In genomic region chr19:48637948-48638830, GRCh38 we compare ENCODE assay signal across 8 cellular contexts. TPM values are rescaled to one million over a fixed set of nuclear protein-coding genes. Genes with fewer than 3 reads are reported as not detected.
A peak's percentile ranks its signal among the peaks of the same experiment; 100 is the strongest.
DNase-seq lines count a peak whose midpoint lies in the region; ATAC-seq and TF ChIP-seq lines count a peak whose summit lies in the region.

No MANE protein-coding gene starts in this region.

- ATAC-seq in HG02610 (IDR thresholded peaks at IDR 0.05; ENCODE audit: unreplicated experiment) (peak; percentile 2), heart right ventricle (peak; percentile 36 to 65 (median 54))

- H3K4me3 ChIP-seq in adrenal gland (peak overlapping the region in 2 of 4 donors; percentile 29 to 70), heart right ventricle (peak overlapping the region in 9 of 10 donors; percentile 60 to 92 (median 76))

- H3K9me3 ChIP-seq in adrenal gland (replicated peaks in 1 of 3) (no peaks in the 10 kb centered on the region), heart right ventricle (no peaks in the 10 kb centered on the region)

- H3K4me1 ChIP-seq in adrenal gland (replicated peaks in 1 of 2) (peaks cover 27 to 39% of the 10 kb centered on the region in 2 donors), heart right ventricle (peaks cover 18 to 48% (median 32%) of the 10 kb centered on the region in 9 donors)

- TF ChIP-seq POLR2A in adrenal gland (IDR thresholded peaks at IDR 0.05), result peak; percentile 51 to 88

- DNase-seq in GF-D8 (lab: John Stamatoyannopoulos, UW) (peak; percentile 79), NCI-H1105 treated with DMSO at 0.1 percent for 48 hours (lab: John Stamatoyannopoulos, UW) (peak; percentile 87), SW 1271 (lab: John Stamatoyannopoulos, UW) (peak; percentile 51 to 86), adrenal gland (peak; percentile 88 to 97 (median 94)), heart right ventricle (peak; percentile 72 to 92), posterior vena cava (ENCODE audit: low spot score) (peak; percentile 91), mesenteric fat pad (ENCODE audit: low spot score) (no peak)

- H3K27ac ChIP-seq in adrenal gland (peak overlapping the region; percentile 88 to 98 (median 96)), heart right ventricle (peak overlapping the region; percentile 90 to 98 (median 96))

- intact Hi-C loops in adrenal gland (cut with DNase I), result no loop called here
- intact Hi-C loops in heart right ventricle (cut with DNase I), result loop anchor here in 3 of 10 donors (5.0 to 10.0 kb wide), 2 partner anchors 327 to 519 kb away; partner anchors contain the start of genes FTL (in 2 of the 3), HRC (in 1 of the 3) and TRPM4 (in 1 of the 3)
- intact Hi-C loops in posterior vena cava (cut with DNase I), result no loop called here

- WGBS in adrenal gland, 4 donors, result 6 to 10% (median 8%) methylated on average over 16 to 29 of the region's 29 CpGs
- 9 to 10% methylated on average over 29 of the region's 29 CpGs for WGBS in heart right ventricle, 2 donors

- H3K36me3 ChIP-seq in adrenal gland (replicated peaks in 1 of 2) (no peaks in the 10 kb centered on the region), heart right ventricle (peaks cover 0 to 4% (median 0%) of the 10 kb centered on the region in 9 donors)

- no peaks in the 10 kb centered on the region for H3K27me3 ChIP-seq in adrenal gland
- no peaks in the 10 kb centered on the region for H3K27me3 ChIP-seq in heart right ventricle

- TF ChIP-seq CTCF in adrenal gland (IDR thresholded peaks at IDR 0.05), result peak in 4 of 6 experiments; percentile 11 to 42 (median 34)
- peak in 1 of 9 donors; percentile 8 for TF ChIP-seq CTCF in heart right ventricle (IDR thresholded peaks at IDR 0.05)

RNA-seq across cellular contexts. Expression of gene DBP, which starts 1.0 kb away (rescaled TPM):
- total RNA-seq in adrenal gland (10 to 100 TPM; 30.1 to 78.3 (median 56.8) TPM), heart right ventricle (10 to 100 TPM in 8 of 10 donors, 1 to 10 TPM in 2; 2.4 to 30.0 (median 12.8) TPM), posterior vena cava (1 to 10 TPM; 1.8 to 3.6 TPM), mesenteric fat pad (1.4 TPM)
- polyA plus RNA-seq in adrenal gland (10 to 100 TPM; 11.5 to 80.6 (median 57.9) TPM), heart right ventricle (10 to 100 TPM in 1 of 2 donors, 1 to 10 TPM in 1; 5.8 to 11.6 TPM)

RNA-seq across cellular contexts. Expression of gene CA11, which starts 7.8 kb away (rescaled TPM):
- total RNA-seq in adrenal gland (10 to 100 TPM in 7 of 8 donors, 1 to 10 TPM in 1; 6.0 to 44.2 (median 23.7) TPM), heart right ventricle (1 to 10 TPM; 1.8 to 9.6 (median 3.8) TPM), posterior vena cava (1 to 10 TPM; 4.8 to 5.7 TPM), mesenteric fat pad (3.3 TPM)
- polyA plus RNA-seq in adrenal gland (100 to 1,000 TPM in 1 of 3 donors, 10 to 100 TPM in 2; 17.7 to 125 (median 50.4) TPM), heart right ventricle (10 to 100 TPM in 1 of 2 donors, 1 to 10 TPM in 1; 3.2 to 24.5 TPM)

RNA-seq across cellular contexts. Expression of gene SPHK2, which starts 18.9 kb away (rescaled TPM):
- total RNA-seq in adrenal gland (10 to 100 TPM; 11.7 to 27.9 (median 18.5) TPM), heart right ventricle (10 to 100 TPM in 2 of 10 donors, 1 to 10 TPM in 8; 5.7 to 13.0 (median 7.7) TPM), posterior vena cava (10 to 100 TPM in 1 of 2 donors, 1 to 10 TPM in 1; 8.5 to 12.1 TPM), mesenteric fat pad (14.0 TPM)
- polyA plus RNA-seq in adrenal gland (10 to 100 TPM in 2 of 3 donors, 1 to 10 TPM in 1; 4.3 to 29.9 (median 12.6) TPM), heart right ventricle (10 to 100 TPM in 1 of 2 donors, 1 to 10 TPM in 1; 8.7 to 15.9 TPM)

RNA-seq across cellular contexts. Expression of gene RPL18, which starts 19.2 kb away (rescaled TPM):
- 1,000 to 10,000 TPM; 1,183 to 3,315 (median 1,866) TPM for total RNA-seq in adrenal gland
- polyA plus RNA-seq in adrenal gland, result 1,000 to 10,000 TPM in 2 of 3 donors, 100 to 1,000 TPM in 1; 575 to 5,137 (median 3,671) TPM
- total RNA-seq in heart right ventricle, result 100 to 1,000 TPM; 493 to 753 (median 543) TPM
- polyA plus RNA-seq in heart right ventricle, result 1,000 to 10,000 TPM; 1,418 to 2,257 TPM
- total RNA-seq in posterior vena cava, result 100 to 1,000 TPM; 746 to 777 TPM
- 876 TPM for total RNA-seq in mesenteric fat pad

RNA-seq across cellular contexts. Expression of gene FAM83E, which starts 23.3 kb away (rescaled TPM):
- total RNA-seq in adrenal gland (under 1 TPM in 1 of 8 donors, not detected in 7; 0.75 TPM), heart right ventricle (not detected), posterior vena cava (not detected), mesenteric fat pad (0.71 TPM)
- polyA plus RNA-seq in adrenal gland (1 to 10 TPM in 1 of 3 donors, under 1 TPM in 1, not detected in 1; 0.24 to 1.6 TPM), heart right ventricle (under 1 TPM in 1 of 2 donors, not detected in 1; 0.01 TPM)
